ENCODE assay signal across 36 cellular contexts in the genomic region with DNA sequence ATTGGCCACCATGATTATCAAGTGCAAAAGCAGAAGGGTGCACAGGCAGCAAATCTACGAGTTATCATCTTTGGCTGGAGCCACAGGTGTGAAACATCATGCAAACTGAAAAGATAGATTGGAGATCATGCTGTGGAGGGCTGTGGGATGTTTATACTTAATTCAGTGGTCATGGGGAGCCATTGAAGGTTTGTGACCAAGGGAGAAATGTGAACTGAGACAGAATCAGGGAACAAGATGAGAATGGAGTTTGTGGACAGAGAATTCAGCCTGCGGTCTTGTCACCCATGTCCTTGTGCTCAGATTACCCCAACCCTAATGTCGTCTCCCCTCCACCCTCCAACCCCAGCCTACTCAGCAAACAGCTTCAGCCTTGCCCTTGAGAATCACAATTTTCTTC.
"Had no signal": no experiment of that assay in that cellular context is flagged by ENCODE, and none has a peak within 500 bp of the region (broad histone marks: within the 10 kb centered on the region; RNA-seq: fewer than 3 reads in every experiment).

No MANE protein-coding gene starts in this region.

- ATAC-seq: activated CD8-positive, alpha-beta T cell treated with anti-CD3 and anti-CD28 coated beads for 36 hours; activated naive CD8-positive, alpha-beta T cell treated with anti-CD3 and anti-CD28 coated beads, Interleukin-2, amount 50 U/mL, for 24 hours; activated T-cell treated with anti-CD3 and anti-CD28 coated beads, Interleukin-2, amount 50 U/mL, for 4 hours; activated T-cell treated with anti-CD3 and anti-CD28 coated beads, Interleukin-2, amount 50 U/mL, for 72 hours; activated T-helper 17 cell treated with anti-CD3 and anti-CD28 coated beads, Interleukin-2, amount 50 U/mL, for 72 hours had no signal

- H3K4me3 ChIP-seq: ascending aorta, cardiac muscle cell had no signal

- H3K9me3 Mint-ChIP-seq: activated B cell treated with CpG ODN at 0.5 μM for 24 hours; activated CD4-positive, alpha-beta memory T cell treated with anti-CD3 and anti-CD28 coated beads for 36 hours; activated CD4-positive, alpha-beta T cell treated with anti-CD3 and anti-CD28 coated beads, Interleukin-2, amount 10 ng/mL, durations not matched to agents 24 days and 14 days; activated CD8-positive, alpha-beta T cell treated with anti-CD3 and anti-CD28 coated beads for 36 hours; activated naive CD4-positive, alpha-beta T cell treated with anti-CD3 and anti-CD28 coated beads, Interleukin-2, amount 10 ng/mL, durations not matched to agents 7 days and 5 days; activated naive CD4-positive, alpha-beta T cell treated with anti-CD3 and anti-CD28 coated beads, Interleukin-2, amount 50 U/mL, for 24 hours; activated naive CD8-positive, alpha-beta T cell treated with anti-CD3 and anti-CD28 coated beads, Interleukin-2, amount 10 ng/mL, durations not matched to agents 7 days and 5 days; activated naive CD8-positive, alpha-beta T cell treated with anti-CD3 and anti-CD28 coated beads, Interleukin-2, amount 50 U/mL, for 24 hours; activated T-cell treated with anti-CD3 and anti-CD28 coated beads, Interleukin-2, amount 50 U/mL, for 4 hours; activated T-cell treated with anti-CD3 and anti-CD28 coated beads, Interleukin-2, amount 50 U/mL, for 72 hours; activated T-helper 1 cell treated with anti-CD3 and anti-CD28 coated beads, Interleukin-12 subunit alpha, Interleukin-12 subunit beta, Interleukin-2, Interleukin-4 antibody, amounts not matched to agents 30 ng/mL and 10 ng/mL and 1 ng/mL, durations not matched to agents 14 hours and 24 hours and 36 hours; activated T-helper 17 cell treated with anti-CD3 and anti-CD28 coated beads, Interleukin-2, amount 50 U/mL, for 72 hours; T-helper 1 cell treated with Interleukin-12 subunit alpha and Interleukin-12 subunit beta and Interleukin-4 antibody, amounts not matched to agents 30 μg/mL and 1 μg/mL, for 36 hours; T-helper 2 cell treated with Interferon-gamma antibody and Interleukin-4, amounts not matched to agents 5 μg/mL and 100 μg/mL, for 36 hours had no signal

- H3K27ac ChIP-seq: ascending aorta, cardiac muscle cell, VCaP had no signal

- H3K4me3 Mint-ChIP-seq: activated B cell treated with CpG ODN at 0.5 μM for 24 hours; activated CD4-positive, alpha-beta memory T cell treated with anti-CD3 and anti-CD28 coated beads for 36 hours; activated CD4-positive, alpha-beta T cell treated with anti-CD3 and anti-CD28 coated beads, Interleukin-2, amount 10 ng/mL, durations not matched to agents 24 days and 14 days; activated CD8-positive, alpha-beta T cell treated with anti-CD3 and anti-CD28 coated beads for 36 hours; activated naive CD4-positive, alpha-beta T cell treated with anti-CD3 and anti-CD28 coated beads, Interleukin-2, amount 10 ng/mL, durations not matched to agents 7 days and 5 days; activated naive CD4-positive, alpha-beta T cell treated with anti-CD3 and anti-CD28 coated beads, Interleukin-2, amount 50 U/mL, for 24 hours; activated naive CD8-positive, alpha-beta T cell; activated naive CD8-positive, alpha-beta T cell treated with anti-CD3 and anti-CD28 coated beads, Interleukin-2, amount 10 ng/mL, durations not matched to agents 7 days and 5 days; activated naive CD8-positive, alpha-beta T cell treated with anti-CD3 and anti-CD28 coated beads, Interleukin-2, amount 50 U/mL, for 24 hours; activated T-cell treated with anti-CD3 and anti-CD28 coated beads, Interleukin-2, amount 50 U/mL, for 4 hours; activated T-cell treated with anti-CD3 and anti-CD28 coated beads, Interleukin-2, amount 50 U/mL, for 72 hours; activated T-helper 1 cell treated with anti-CD3 and anti-CD28 coated beads, Interleukin-12 subunit alpha, Interleukin-12 subunit beta, Interleukin-2, Interleukin-4 antibody, amounts not matched to agents 30 ng/mL and 10 ng/mL and 1 ng/mL, durations not matched to agents 14 hours and 24 hours and 36 hours; activated T-helper 17 cell treated with anti-CD3 and anti-CD28 coated beads, Interleukin-2, amount 50 U/mL, for 72 hours; brain; T-helper 1 cell treated with Interleukin-12 subunit alpha and Interleukin-12 subunit beta and Interleukin-4 antibody, amounts not matched to agents 30 μg/mL and 1 μg/mL, for 36 hours; T-helper 2 cell treated with Interferon-gamma antibody and Interleukin-4, amounts not matched to agents 5 μg/mL and 100 μg/mL, for 36 hours had no signal

- DNase-seq: activated B cell treated with CpG ODN at 0.5 μM for 24 hours; activated CD4-positive, alpha-beta memory T cell treated with anti-CD3 and anti-CD28 coated beads for 36 hours; activated CD4-positive, alpha-beta T cell treated with anti-CD3 and anti-CD28 coated beads for 4 hours; activated CD4-positive, alpha-beta T cell treated with anti-CD3 and anti-CD28 coated beads, Interleukin-2, amount 10 ng/mL, durations not matched to agents 24 days and 14 days; activated CD4-positive, alpha-beta T cell treated with anti-CD3 and anti-CD28 coated beads, Interleukin-2, amount 50 U/mL, for 1 hour; activated CD4-positive, alpha-beta T cell treated with anti-CD3 and anti-CD28 coated beads, Interleukin-2, amount 50 U/mL, for 4 hours; activated CD4-positive, CD25-positive, alpha-beta regulatory T cell treated with anti-CD3 and anti-CD28 coated beads, Interleukin-2, amount 50 U/mL, for 72 hours; activated CD8-positive, alpha-beta memory T cell treated with anti-CD3 and anti-CD28 coated beads, Interleukin-2, amount 50 U/mL, for 4 hours; activated CD8-positive, alpha-beta T cell treated with anti-CD3 and anti-CD28 coated beads for 36 hours; activated effector memory CD4-positive, alpha-beta T cell treated with anti-CD3 and anti-CD28 coated beads, Interleukin-2, amount 50 U/mL, for 16 hours; activated gamma-delta T cell treated with Interleukin-2 at 50 U/mL for 16 hours; activated naive CD4-positive, alpha-beta T cell treated with anti-CD3 and anti-CD28 coated beads, Interleukin-2, amount 10 ng/mL, durations not matched to agents 7 days and 5 days; activated naive CD4-positive, alpha-beta T cell treated with Interleukin-2 at 50 U/mL for 16 hours; activated naive CD8-positive, alpha-beta T cell treated with anti-CD3 and anti-CD28 coated beads, Interleukin-2, amount 10 ng/mL, durations not matched to agents 7 days and 5 days; activated naive CD8-positive, alpha-beta T cell treated with anti-CD3 and anti-CD28 coated beads, Interleukin-2, amount 50 U/mL, for 24 hours; activated T-cell treated with anti-CD3 and anti-CD28 coated beads for 4 hours; activated T-cell treated with anti-CD3 and anti-CD28 coated beads, Interleukin-2, amount 50 U/mL, for 1 hour; activated T-cell treated with anti-CD3 and anti-CD28 coated beads, Interleukin-2, amount 50 U/mL, for 4 hours; activated T-cell treated with anti-CD3 and anti-CD28 coated beads, Interleukin-2, amount 50 U/mL, for 72 hours; amygdala; anterior cingulate cortex; central memory CD4-positive, alpha-beta T cell; SW 1271; T-helper 1 cell; T-helper 2 cell; T-helper 9 cell had no signal

- H3K27me3 ChIP-seq: ascending aorta, cardiac muscle cell had no signal

- H3K27ac Mint-ChIP-seq: activated B cell treated with CpG ODN at 0.5 μM for 24 hours; activated CD4-positive, alpha-beta memory T cell treated with anti-CD3 and anti-CD28 coated beads for 36 hours; activated CD4-positive, alpha-beta T cell treated with anti-CD3 and anti-CD28 coated beads, Interleukin-2, amount 10 ng/mL, durations not matched to agents 24 days and 14 days; activated CD8-positive, alpha-beta T cell treated with anti-CD3 and anti-CD28 coated beads for 36 hours; activated naive CD4-positive, alpha-beta T cell treated with anti-CD3 and anti-CD28 coated beads, Interleukin-2, amount 10 ng/mL, durations not matched to agents 7 days and 5 days; activated naive CD4-positive, alpha-beta T cell treated with anti-CD3 and anti-CD28 coated beads, Interleukin-2, amount 50 U/mL, for 24 hours; activated naive CD8-positive, alpha-beta T cell; activated naive CD8-positive, alpha-beta T cell treated with anti-CD3 and anti-CD28 coated beads, Interleukin-2, amount 10 ng/mL, durations not matched to agents 7 days and 5 days; activated naive CD8-positive, alpha-beta T cell treated with anti-CD3 and anti-CD28 coated beads, Interleukin-2, amount 50 U/mL, for 24 hours; activated T-cell treated with anti-CD3 and anti-CD28 coated beads, Interleukin-2, amount 50 U/mL, for 72 hours; activated T-helper 1 cell treated with anti-CD3 and anti-CD28 coated beads, Interleukin-12 subunit alpha, Interleukin-12 subunit beta, Interleukin-2, Interleukin-4 antibody, amounts not matched to agents 30 ng/mL and 10 ng/mL and 1 ng/mL, durations not matched to agents 14 hours and 24 hours and 36 hours; activated T-helper 17 cell treated with anti-CD3 and anti-CD28 coated beads, Interleukin-2, amount 50 U/mL, for 72 hours; T-helper 1 cell treated with Interleukin-12 subunit alpha and Interleukin-12 subunit beta and Interleukin-4 antibody, amounts not matched to agents 30 μg/mL and 1 μg/mL, for 36 hours; T-helper 2 cell treated with Interferon-gamma antibody and Interleukin-4, amounts not matched to agents 5 μg/mL and 100 μg/mL, for 36 hours had no signal

- H3K36me3 Mint-ChIP-seq: activated CD4-positive, alpha-beta memory T cell treated with anti-CD3 and anti-CD28 coated beads for 36 hours; activated naive CD4-positive, alpha-beta T cell treated with anti-CD3 and anti-CD28 coated beads, Interleukin-2, amount 10 ng/mL, durations not matched to agents 7 days and 5 days; activated naive CD4-positive, alpha-beta T cell treated with anti-CD3 and anti-CD28 coated beads, Interleukin-2, amount 50 U/mL, for 24 hours; activated naive CD8-positive, alpha-beta T cell treated with anti-CD3 and anti-CD28 coated beads, Interleukin-2, amount 10 ng/mL, durations not matched to agents 7 days and 5 days; brain had no signal

- H3K36me3 ChIP-seq: ascending aorta, cardiac muscle cell had no signal

- H3K9me3 ChIP-seq: ascending aorta had no signal

- H3K4me1 Mint-ChIP-seq: activated B cell treated with CpG ODN at 0.5 μM for 24 hours; activated CD4-positive, alpha-beta T cell treated with anti-CD3 and anti-CD28 coated beads, Interleukin-2, amount 10 ng/mL, durations not matched to agents 24 days and 14 days; activated naive CD4-positive, alpha-beta T cell treated with anti-CD3 and anti-CD28 coated beads, Interleukin-2, amount 10 ng/mL, durations not matched to agents 7 days and 5 days; activated naive CD4-positive, alpha-beta T cell treated with anti-CD3 and anti-CD28 coated beads, Interleukin-2, amount 50 U/mL, for 24 hours; activated naive CD8-positive, alpha-beta T cell treated with anti-CD3 and anti-CD28 coated beads, Interleukin-2, amount 10 ng/mL, durations not matched to agents 7 days and 5 days; activated naive CD8-positive, alpha-beta T cell treated with anti-CD3 and anti-CD28 coated beads, Interleukin-2, amount 50 U/mL, for 24 hours; activated T-helper 17 cell treated with anti-CD3 and anti-CD28 coated beads, Interleukin-2, amount 50 U/mL, for 72 hours; brain had no signal
